ENCODE assay signal across 9 cellular contexts in genomic region chr4:39609454-39609911, GRCh38. TPM values are rescaled to one million over a fixed set of nuclear protein-coding genes. Genes with fewer than 3 reads are reported as not detected.
DNase-seq lines count a peak whose midpoint lies in the region; ATAC-seq and TF ChIP-seq lines count a peak whose summit lies in the region.
"Had no signal": no experiment of that assay in that cellular context is flagged by ENCODE, and none has a peak within 500 bp of the region (broad histone marks: within the 10 kb centered on the region; RNA-seq: fewer than 3 reads in every experiment).

No MANE protein-coding gene starts in this region.

- CTCF ChIA-PET in naive thymus-derived CD4-positive, alpha-beta T cell (lab: Charles Lee), result no interaction called here

- H3K4me1 Mint-ChIP-seq in naive thymus-derived CD4-positive, alpha-beta T cell, result peaks cover 0 to 3% (median 0%) of the 10 kb centered on the region in 7 donors
- H3K4me1 Mint-ChIP-seq in T-helper 2 cell treated with Interferon-gamma antibody and Interleukin-4, amounts not matched to agents 5 μg/mL and 100 μg/mL, for 36 hours (ENCODE audit: low read depth), result no peaks in the 10 kb centered on the region
- H3K4me1 Mint-ChIP-seq in type B pancreatic cell (ENCODE audit: unreplicated experiment), result peaks cover 8% of the 10 kb centered on the region

- H3K27ac ChIP-seq in naive thymus-derived CD4-positive, alpha-beta T cell (ENCODE audit: low read depth, low read length), result no peak overlapping the region

- H3K4me1 ChIP-seq in naive thymus-derived CD4-positive, alpha-beta T cell (ENCODE audit: control insufficient read depth in 2 of 2, insufficient read depth in 2 of 2, low read length in 2 of 2), result no peaks in the 10 kb centered on the region

- H3K27me3 ChIP-seq in MG63, result no peaks in the 10 kb centered on the region
- no peaks in the 10 kb centered on the region for H3K27me3 ChIP-seq in naive thymus-derived CD4-positive, alpha-beta T cell (ENCODE audit: control insufficient read depth in 2 of 2, insufficient read depth in 2 of 2, low read length in 2 of 2)
- no peaks in the 10 kb centered on the region for H3K27me3 ChIP-seq in H7 (ENCODE audit: control insufficient read depth, insufficient read depth, low read length)

- peaks cover 0 to 9% (median 5%) of the 10 kb centered on the region in 11 donors for H3K9me3 Mint-ChIP-seq in naive thymus-derived CD4-positive, alpha-beta T cell
- H3K9me3 Mint-ChIP-seq in T-helper 2 cell treated with Interferon-gamma antibody and Interleukin-4, amounts not matched to agents 5 μg/mL and 100 μg/mL, for 36 hours, result peaks cover 6% of the 10 kb centered on the region
- H3K9me3 Mint-ChIP-seq in type B pancreatic cell, result peaks cover 5% of the 10 kb centered on the region

- no peak overlapping the region for H3K27ac Mint-ChIP-seq in naive thymus-derived CD4-positive, alpha-beta T cell
- H3K27ac Mint-ChIP-seq in T-helper 2 cell treated with Interferon-gamma antibody and Interleukin-4, amounts not matched to agents 5 μg/mL and 100 μg/mL, for 36 hours, result no peak overlapping the region
- no peak overlapping the region for H3K27ac Mint-ChIP-seq in type B pancreatic cell
- H3K27ac Mint-ChIP-seq: T-cell had no signal

- no peak overlapping the region for H3K4me3 Mint-ChIP-seq in naive thymus-derived CD4-positive, alpha-beta T cell
- no peak overlapping the region for H3K4me3 Mint-ChIP-seq in T-helper 2 cell treated with Interferon-gamma antibody and Interleukin-4, amounts not matched to agents 5 μg/mL and 100 μg/mL, for 36 hours
- no peak overlapping the region for H3K4me3 Mint-ChIP-seq in type B pancreatic cell
- H3K4me3 Mint-ChIP-seq: T-cell had no signal

- H3K36me3 ChIP-seq in MG63 (no peaks in the 10 kb centered on the region), H7 (replicated peaks; ENCODE audit: control insufficient read depth, insufficient read depth, low read length) (peaks cover 3% of the 10 kb centered on the region)
- no peaks in the 10 kb centered on the region for H3K36me3 ChIP-seq in naive thymus-derived CD4-positive, alpha-beta T cell (ENCODE audit: control insufficient read depth in 2 of 3, insufficient read depth in 3 of 3, low read length in 3 of 3)

- no peak overlapping the region for H3K4me3 ChIP-seq in MG63
- H3K4me3 ChIP-seq in naive thymus-derived CD4-positive, alpha-beta T cell (ENCODE audit: low read length), result no peak overlapping the region
- H3K4me3 ChIP-seq in H7 (ENCODE audit: insufficient read depth, low read depth, low read length), result no peak overlapping the region

- intact Hi-C loops in naive thymus-derived CD4-positive, alpha-beta T cell (cut with micrococcal nuclease), result no loop called here

- ATAC-seq in GM18870 (IDR thresholded peaks at IDR 0.05; ENCODE audit: unreplicated experiment) (peak; percentile 95), HG02610 (IDR thresholded peaks at IDR 0.05; ENCODE audit: unreplicated experiment) (peak; percentile 96)
- peak; percentile 60 for ATAC-seq in naive thymus-derived CD4-positive, alpha-beta T cell
- ATAC-seq: T-cell had no signal

- no peak for TF ChIP-seq CTCF in type B pancreatic cell (conservative IDR thresholded peaks at IDR 0.05)

- peaks cover 6 to 41% (median 36%) of the 10 kb centered on the region in 5 donors for H3K36me3 Mint-ChIP-seq in naive thymus-derived CD4-positive, alpha-beta T cell
- peaks cover 2% of the 10 kb centered on the region for H3K36me3 Mint-ChIP-seq in T-helper 2 cell treated with Interferon-gamma antibody and Interleukin-4, amounts not matched to agents 5 μg/mL and 100 μg/mL, for 36 hours (ENCODE audit: low read depth)
- H3K36me3 Mint-ChIP-seq in type B pancreatic cell, result peaks cover 19% of the 10 kb centered on the region

- H3K9me3 ChIP-seq in MG63, result no peaks in the 10 kb centered on the region
- H3K9me3 ChIP-seq in naive thymus-derived CD4-positive, alpha-beta T cell (ENCODE audit: control insufficient read depth in 2 of 3, low read length in 3 of 3), result peaks cover 0 to 6% (median 0%) of the 10 kb centered on the region in 3 experiments

- POLR2A ChIA-PET in naive thymus-derived CD4-positive, alpha-beta T cell (lab: Charles Lee), result no interaction called here

- DNase-seq in MG63 (peak; percentile 11), H7 (no peak), occipital lobe (lab: John Stamatoyannopoulos, UW) (no peak), type B pancreatic cell (ENCODE audit: extremely low spot score, unreplicated experiment) (no peak)
- no peak for DNase-seq in naive thymus-derived CD4-positive, alpha-beta T cell
- DNase-seq in T-helper 2 cell treated with Interferon-gamma antibody and Interleukin-4, amounts not matched to agents 5 μg/mL and 100 μg/mL, for 36 hours (ENCODE audit: low spot score), result no peak
- DNase-seq: T-cell had no signal

- H3K27me3 Mint-ChIP-seq in naive thymus-derived CD4-positive, alpha-beta T cell, result no peaks in the 10 kb centered on the region
- H3K27me3 Mint-ChIP-seq in T-helper 2 cell treated with Interferon-gamma antibody and Interleukin-4, amounts not matched to agents 5 μg/mL and 100 μg/mL, for 36 hours (ENCODE audit: low read depth), result no peaks in the 10 kb centered on the region
- no peaks in the 10 kb centered on the region for H3K27me3 Mint-ChIP-seq in type B pancreatic cell
- H3K27me3 Mint-ChIP-seq: T-cell had no signal

RNA-seq across cellular contexts. Expression of gene SMIM14, which starts 29.2 kb away (rescaled TPM):
- total RNA-seq in MG63 (2014; rRNA removed; shearing (Covaris generic); ENCODE audit: low replicate concordance), result 19.0 and 19.5 TPM in 2 replicates
- 10 to 100 TPM in 3 of 5 experiments, 1 to 10 TPM in 2; 4.6 to 15.1 (median 12.9) TPM for total RNA-seq in naive thymus-derived CD4-positive, alpha-beta T cell
- 10 to 100 TPM; 26.7 to 28.5 TPM for polyA plus RNA-seq in naive thymus-derived CD4-positive, alpha-beta T cell
- total RNA-seq in H7 (2014; rRNA removed; shearing (Covaris generic)), result 30.3 and 60.0 TPM in 2 replicates
- 59.9 TPM for total RNA-seq in occipital lobe
- total RNA-seq in type B pancreatic cell (ENCODE audit: low replicate concordance), result 32.0 and 32.1 TPM in 2 replicates
